In the genomic region with DNA sequence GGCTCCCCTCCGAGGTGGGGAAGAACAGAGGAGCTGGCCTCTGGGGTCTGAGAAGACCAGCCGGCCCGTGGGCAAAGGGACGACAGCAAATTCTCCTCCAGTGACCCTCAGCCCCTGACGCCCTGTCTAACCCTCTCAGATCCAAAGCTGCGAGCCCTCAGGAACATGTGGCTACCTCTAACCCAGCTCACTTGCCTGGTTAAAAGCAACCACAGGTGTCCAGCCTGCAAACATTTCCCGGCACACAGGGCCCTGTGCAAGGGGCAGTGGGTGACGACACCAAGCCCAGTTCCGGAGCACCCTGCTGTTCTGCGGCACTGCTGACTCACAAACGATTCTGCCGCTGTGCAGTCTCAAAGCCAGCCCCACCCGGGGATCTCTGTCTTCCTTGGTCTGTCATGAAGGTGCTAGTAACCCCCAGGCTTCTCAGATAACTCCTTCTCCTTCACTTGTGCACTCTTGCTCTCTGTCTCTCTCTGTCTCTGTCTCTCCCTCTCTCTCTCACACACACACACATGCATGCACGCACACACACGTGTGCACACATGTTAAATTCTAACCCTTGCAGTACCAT, we compare ENCODE assay signal across 13 cellular contexts. TPM values are rescaled to one million over a fixed set of nuclear protein-coding genes. Genes with fewer than 3 reads are reported as not detected.
DNase-seq lines count a peak whose midpoint lies in the region; ATAC-seq, FAIRE-seq and TF ChIP-seq lines count a peak whose summit lies in the region.
"Had no signal": no experiment of that assay in that cellular context is flagged by ENCODE, and none has a peak within 500 bp of the region (broad histone marks: within the 10 kb centered on the region; RNA-seq: fewer than 3 reads in every experiment).

No MANE protein-coding gene starts in this region.

- H3K4me3 ChIP-seq in HepG2 (replicated peaks in 1 of 3; ENCODE audit: insufficient read depth in 1 of 3, low read depth in 2 of 3, low read length in 3 of 3) (peak overlapping the region; percentile 24 to 74 (median 37); a peak in 5 of 6 replicates), right lobe of liver (no peak overlapping the region), brain microvascular endothelial cell (ENCODE audit: low read depth, low read length) (no peak overlapping the region)

- H3K9ac ChIP-seq in HepG2 (ENCODE audit: insufficient read depth, low read depth, low read length), result peak overlapping the region; percentile 47; the same call in 1 of the 2 replicates

- CTCF ChIA-PET in HepG2 (lab: Yijun Ruan, JAX; ENCODE audit: low intra/inter-chr PET ratio, low total read pairs), result no interaction called here

- no peaks in the 10 kb centered on the region for H3K36me3 Mint-ChIP-seq in stimulated activated memory B cell treated with anti-CD40 and anti-IgM and Interleukin-4, amounts not matched to agents 10 μg/mL and 1 μg/mL and 100 μg/mL, for 72 hours

- 4% methylated on average over 12 of the region's 15 CpGs for WGBS in HepG2 (ENCODE audit: low lambda C conversion rate)
- WGBS in right lobe of liver (ENCODE audit: insufficient coverage, low coverage, low lambda C conversion rate, missing lambda C conversion rate), result 50% methylated on average over 6 of the region's 15 CpGs

- in situ Hi-C loops in HepG2 (cut with HindIII; ENCODE audit: extremely low pct_ligation_motif_present, low pct_unique_long_range_greater_than_20kb), result no loop called here
- in situ Hi-C loops in brain microvascular endothelial cell (cut with HindIII; ENCODE audit: low pct_ligation_motif_present, low sequenced_read_pairs), result no loop called here

- peaks cover 4% of the 10 kb centered on the region for H3K4me1 Mint-ChIP-seq in stimulated activated memory B cell treated with anti-CD40 and anti-IgM and Interleukin-4, amounts not matched to agents 10 μg/mL and 1 μg/mL and 100 μg/mL, for 72 hours

- no peak overlapping the region for H3K27ac Mint-ChIP-seq in stimulated activated memory B cell treated with anti-CD40 and anti-IgM and Interleukin-4, amounts not matched to agents 10 μg/mL and 1 μg/mL and 100 μg/mL, for 72 hours
- H3K27ac Mint-ChIP-seq: progenitor cell of endocrine pancreas had no signal

- TF ChIP-seq CTCF in HepG2 (CRISPR knock-in tag; IDR thresholded peaks at IDR 0.05) (0 out of 2 replicates have a peak, but pooled peaks have one; percentile 4), right lobe of liver (IDR thresholded peaks at IDR 0.05) (no peak), brain microvascular endothelial cell (IDR thresholded peaks at IDR 0.05; ENCODE audit: low read depth, low read length, missing control alignments) (no peak)

- H3K27me3 ChIP-seq in HepG2 (ENCODE audit: control insufficient read depth in 1 of 2, insufficient read depth in 2 of 2, low read length in 2 of 2), result peaks cover 7 to 63% of the 10 kb centered on the region in 2 experiments
- H3K27me3 ChIP-seq in right lobe of liver, result no peaks in the 10 kb centered on the region
- H3K27me3 ChIP-seq in brain microvascular endothelial cell (replicated peaks), result peaks cover 13% of the 10 kb centered on the region

- DNase-seq in HepG2 (ENCODE audit: low spot score) (peak; percentile 54), right lobe of liver (no peak), RKO (ENCODE audit: low spot score) (peak; percentile 54), brain microvascular endothelial cell (peak; percentile 77), iPS-NIHi11 (ENCODE audit: low spot score) (no peak), UCSD-AML1 (lab: John Stamatoyannopoulos, UW; ENCODE audit: unreplicated experiment) (no peak)
- DNase-seq in activated T-cell treated with anti-CD3 and anti-CD28 coated beads, Interleukin-2, amount 50 U/mL, for 1 hour, result no peak
- DNase-seq: kidney glomerular epithelial cell, NCI-H1436 treated with DMSO at 0.1 percent for 48 hours had no signal

- no peak overlapping the region for H3K27ac ChIP-seq in HepG2 (ENCODE audit: extremely low read length, insufficient read depth, low read length)
- H3K27ac ChIP-seq in right lobe of liver, result no peak overlapping the region
- no peak overlapping the region for H3K27ac ChIP-seq in brain microvascular endothelial cell

- TF ChIP-seq EP300 in HepG2 (IDR thresholded peaks at IDR 0.05; ENCODE audit: low read depth in 2 of 2, low read length in 2 of 2), result no peak
- TF ChIP-seq EP300 in HepG2 (CRISPR knock-in tag; IDR thresholded peaks at IDR 0.05; ENCODE audit: borderline replicate concordance), result no peak; the same call in 1 of the 2 replicates

- no peaks in the 10 kb centered on the region for H4K20me1 ChIP-seq in HepG2 (ENCODE audit: insufficient read depth, low read length)

- intact Hi-C loops in HepG2 (cut with micrococcal nuclease; ENCODE audit: unreplicated experiment), result no loop called here
- intact Hi-C loops in right lobe of liver (cut with DNase I), result no loop called here

- H3K4me2 ChIP-seq in HepG2 (ENCODE audit: low read depth, low read length), result peak overlapping the region; percentile 95

- no peaks in the 10 kb centered on the region for H3K9me3 Mint-ChIP-seq in stimulated activated memory B cell treated with anti-CD40 and anti-IgM and Interleukin-4, amounts not matched to agents 10 μg/mL and 1 μg/mL and 100 μg/mL, for 72 hours

- BruUV-seq in HepG2 (replicated peaks; lab: Mats Ljungman, UMichigan), result no TSS peak

- H2AFZ ChIP-seq in HepG2 (ENCODE audit: low read length), result peak overlapping the region; percentile 74

- ATAC-seq in HepG2 (peak; percentile 93), right lobe of liver (no peak)
- ATAC-seq in stimulated activated memory B cell treated with anti-CD40 and anti-IgM and Interleukin-4, amounts not matched to agents 10 μg/mL and 1 μg/mL and 100 μg/mL, for 72 hours, result no peak
- ATAC-seq: Right ventricle myocardium inferior had no signal

- peaks cover 36% of the 10 kb centered on the region for H3K27me3 Mint-ChIP-seq in stimulated activated memory B cell treated with anti-CD40 and anti-IgM and Interleukin-4, amounts not matched to agents 10 μg/mL and 1 μg/mL and 100 μg/mL, for 72 hours

- H3K79me2 ChIP-seq in HepG2 (ENCODE audit: insufficient read depth, low read length), result no peaks in the 10 kb centered on the region

- POLR2A ChIA-PET in HepG2 (lab: Yijun Ruan, JAX), result no interaction called here

- TF ChIP-seq POLR2A in HepG2 (IDR thresholded peaks at IDR 0.05; ENCODE audit: insufficient read depth in 1 of 2, low read depth in 2 of 2, low read length in 2 of 2), result no peak
- no peak for TF ChIP-seq POLR2A in right lobe of liver (IDR thresholded peaks at IDR 0.05)

- H3K9me3 ChIP-seq in HepG2 (ENCODE audit: low read length) (no peaks in the 10 kb centered on the region), right lobe of liver (no peaks in the 10 kb centered on the region)

- FAIRE-seq in HepG2 (lab: Jason Lieb, UNC), result no peak
- FAIRE-seq: bronchial epithelial cell had no signal

- TF ChIP-seq RAD21 in HepG2 (CRISPR knock-in tag; IDR thresholded peaks at IDR 0.05), result no peak

- H3K4me3 Mint-ChIP-seq in stimulated activated memory B cell treated with anti-CD40 and anti-IgM and Interleukin-4, amounts not matched to agents 10 μg/mL and 1 μg/mL and 100 μg/mL, for 72 hours, result no peak overlapping the region

- H3K4me1 ChIP-seq in HepG2 (ENCODE audit: insufficient read depth, low read length), result peaks cover 19% of the 10 kb centered on the region
- no peaks in the 10 kb centered on the region for H3K4me1 ChIP-seq in right lobe of liver

- no peaks in the 10 kb centered on the region for H3K36me3 ChIP-seq in HepG2 (replicated peaks in 1 of 2; ENCODE audit: control insufficient read depth in 1 of 2, insufficient read depth in 2 of 2, low read length in 2 of 2)
- no peaks in the 10 kb centered on the region for H3K36me3 ChIP-seq in right lobe of liver
- H3K36me3 ChIP-seq in brain microvascular endothelial cell (replicated peaks), result no peaks in the 10 kb centered on the region

RNA-seq across cellular contexts. Expression of gene WNT3, which starts 23.0 kb away (rescaled TPM):
- total RNA-seq in HepG2 (2016; rRNA removed; fragmentation: Illumina TruSeq; extraction: Trizol) (6.4 and 8.5 TPM in 2 replicates), right lobe of liver (1 to 10 TPM; 1.0 to 5.0 (median 4.0) TPM)
- 0.71 and 1.2 TPM in 2 replicates for total RNA-seq in HepG2 (2016; cell fraction: cytosol; rRNA removed; fragmentation: Illumina TruSeq; extraction: Trizol; ENCODE audit: low read depth)
- total RNA-seq in HepG2 (2016; cell fraction: insoluble cytoplasmic fraction; rRNA removed; fragmentation: Illumina TruSeq; extraction: Trizol), result 5.9 and 8.3 TPM in 2 replicates
- total RNA-seq in HepG2 (2016; cell fraction: membrane; rRNA removed; fragmentation: Illumina TruSeq; extraction: Trizol), result 4.3 and 4.8 TPM in 2 replicates
- total RNA-seq in HepG2 (2016; cell fraction: nucleus; rRNA removed; fragmentation: Illumina TruSeq; extraction: Trizol), result 8.4 and 9.8 TPM in 2 replicates
- polyA plus RNA-seq in HepG2 (2011; rRNA removed), result 10.3 and 12.5 TPM in 2 replicates
- polyA plus RNA-seq in HepG2 (2011; cell fraction: cytosol; rRNA removed), result 5.1 and 6.8 TPM in 2 replicates
- 27.1 and 28.5 TPM in 2 replicates for polyA plus RNA-seq in HepG2 (2011; cell fraction: nucleus; rRNA removed)
- 6.9 and 7.4 TPM in 2 replicates for polyA plus RNA-seq in HepG2 (2012)
- polyA plus RNA-seq in HepG2 (2016; cell fraction: cytosol; fragmentation: Illumina TruSeq; extraction: Trizol; ENCODE audit: low read depth), result 0.82 and 0.98 TPM in 2 replicates
- polyA plus RNA-seq in HepG2 (2016; cell fraction: insoluble cytoplasmic fraction; fragmentation: Illumina TruSeq; extraction: Trizol; ENCODE audit: low read depth), result 6.2 TPM in 2 replicates
- polyA plus RNA-seq in HepG2 (2016; cell fraction: membrane; fragmentation: Illumina TruSeq; extraction: Trizol; ENCODE audit: low read depth), result 2.9 and 3.1 TPM in 2 replicates
- 27.6 and 28.5 TPM in 2 replicates for polyA plus RNA-seq in HepG2 (2016; cell fraction: nucleus; fragmentation: Illumina TruSeq; extraction: Trizol; ENCODE audit: insufficient read depth, low read depth)
- polyA minus RNA-seq in HepG2 (2011; rRNA and poly(A)+ RNA removed; ENCODE audit: low replicate concordance), result 4.4 and 6.5 TPM in 2 replicates
- 2.9 and 3.2 TPM in 2 replicates for polyA minus RNA-seq in HepG2 (2011; cell fraction: cytosol; rRNA and poly(A)+ RNA removed)
- polyA minus RNA-seq in HepG2 (2011; cell fraction: nucleus; rRNA and poly(A)+ RNA removed), result 5.0 and 6.2 TPM in 2 replicates

RNA-seq across cellular contexts. Expression of gene WNT9B, which starts 55.9 kb away (rescaled TPM):
- total RNA-seq in HepG2 (2016; rRNA removed; fragmentation: Illumina TruSeq; extraction: Trizol) (not detected in 2 replicates), right lobe of liver (1 to 10 TPM in 2 of 6 experiments, under 1 TPM in 1, not detected in 3; 0.55 to 1.7 (median 1.2) TPM)
- total RNA-seq in HepG2 (2016; cell fraction: cytosol; rRNA removed; fragmentation: Illumina TruSeq; extraction: Trizol; ENCODE audit: low read depth), result not detected in 2 replicates
- not detected in 2 replicates for total RNA-seq in HepG2 (2016; cell fraction: insoluble cytoplasmic fraction; rRNA removed; fragmentation: Illumina TruSeq; extraction: Trizol)
- total RNA-seq in HepG2 (2016; cell fraction: membrane; rRNA removed; fragmentation: Illumina TruSeq; extraction: Trizol), result not detected in 2 replicates
- not detected in 2 replicates for total RNA-seq in HepG2 (2016; cell fraction: nucleus; rRNA removed; fragmentation: Illumina TruSeq; extraction: Trizol)
- not detected in 2 replicates for polyA plus RNA-seq in HepG2 (2011; rRNA removed)
- polyA plus RNA-seq in HepG2 (2011; cell fraction: cytosol; rRNA removed), result 0.03 TPM in 1 of 2 replicates, not detected in the other
- not detected in 2 replicates for polyA plus RNA-seq in HepG2 (2011; cell fraction: nucleus; rRNA removed)
- 0.29 TPM in 1 of 2 replicates, not detected in the other for polyA plus RNA-seq in HepG2 (2012)
- not detected in 2 replicates for polyA plus RNA-seq in HepG2 (2016; cell fraction: cytosol; fragmentation: Illumina TruSeq; extraction: Trizol; ENCODE audit: low read depth)
- not detected in 2 replicates for polyA plus RNA-seq in HepG2 (2016; cell fraction: insoluble cytoplasmic fraction; fragmentation: Illumina TruSeq; extraction: Trizol; ENCODE audit: low read depth)
- not detected in 2 replicates for polyA plus RNA-seq in HepG2 (2016; cell fraction: membrane; fragmentation: Illumina TruSeq; extraction: Trizol; ENCODE audit: low read depth)
- polyA plus RNA-seq in HepG2 (2016; cell fraction: nucleus; fragmentation: Illumina TruSeq; extraction: Trizol; ENCODE audit: insufficient read depth, low read depth), result not detected in 2 replicates
- not detected in 2 replicates for polyA minus RNA-seq in HepG2 (2011; rRNA and poly(A)+ RNA removed; ENCODE audit: low replicate concordance)
- not detected in 2 replicates for polyA minus RNA-seq in HepG2 (2011; cell fraction: cytosol; rRNA and poly(A)+ RNA removed)
- polyA minus RNA-seq in HepG2 (2011; cell fraction: nucleus; rRNA and poly(A)+ RNA removed), result not detected in 2 replicates
- total RNA-seq: bronchial epithelial cell, Right ventricle myocardium inferior had no signal

Comparison
In these comparisons a context has a peak if more than half of its experiments do, and no peak if none do; other contexts are left out.
1. DNase-seq: peak in HepG2 (single experiment), RKO (single experiment) and brain microvascular endothelial cell (single experiment); none in right lobe of liver (0 of 3), iPS-NIHi11 (single experiment), UCSD-AML1 (single experiment) and activated T-cell treated with anti-CD3 and anti-CD28 coated beads, Interleukin-2, amount 50 U/mL, for 1 hour (single experiment).
2. H3K4me3 ChIP-seq: peak in HepG2 (3 of 3); none in right lobe of liver (0 of 3) and brain microvascular endothelial cell (single experiment).